Comparison of ENCODE assay signal across 2 cellular contexts in genomic region chr5:133241179-133241728, GRCh38.
TF ChIP-seq lines count a peak whose summit lies in the region.

No MANE protein-coding gene starts in this region.

TF ChIP-seq in HCT116, 20 proteins besides CTCF, POLR2A, EP300 and RAD21 (continued from another document):
- TF ChIP-seq, protein P1, sequence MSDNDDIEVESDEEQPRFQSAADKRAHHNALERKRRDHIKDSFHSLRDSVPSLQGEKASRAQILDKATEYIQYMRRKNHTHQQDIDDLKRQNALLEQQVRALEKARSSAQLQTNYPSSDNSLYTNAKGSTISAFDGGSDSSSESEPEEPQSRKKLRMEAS (IDR thresholded peaks at IDR 0.05): no peak
- TF ChIP-seq ZNF274 (IDR thresholded peaks at IDR 0.05; ENCODE audit: low read depth, low read length) (no peak), ZFX (IDR thresholded peaks at IDR 0.05) (no peak), ATF3 (IDR thresholded peaks at IDR 0.05) (no peak), FOSL1 (IDR thresholded peaks at IDR 0.05; ENCODE audit: low read depth) (no peak), EGR1 (IDR thresholded peaks at IDR 0.05; ENCODE audit: low read depth) (no peak), JUND (IDR thresholded peaks at IDR 0.05) (no peak), CEBPB (IDR thresholded peaks at IDR 0.05; ENCODE audit: low read depth) (no peak)
- TF ChIP-seq, protein P2, sequence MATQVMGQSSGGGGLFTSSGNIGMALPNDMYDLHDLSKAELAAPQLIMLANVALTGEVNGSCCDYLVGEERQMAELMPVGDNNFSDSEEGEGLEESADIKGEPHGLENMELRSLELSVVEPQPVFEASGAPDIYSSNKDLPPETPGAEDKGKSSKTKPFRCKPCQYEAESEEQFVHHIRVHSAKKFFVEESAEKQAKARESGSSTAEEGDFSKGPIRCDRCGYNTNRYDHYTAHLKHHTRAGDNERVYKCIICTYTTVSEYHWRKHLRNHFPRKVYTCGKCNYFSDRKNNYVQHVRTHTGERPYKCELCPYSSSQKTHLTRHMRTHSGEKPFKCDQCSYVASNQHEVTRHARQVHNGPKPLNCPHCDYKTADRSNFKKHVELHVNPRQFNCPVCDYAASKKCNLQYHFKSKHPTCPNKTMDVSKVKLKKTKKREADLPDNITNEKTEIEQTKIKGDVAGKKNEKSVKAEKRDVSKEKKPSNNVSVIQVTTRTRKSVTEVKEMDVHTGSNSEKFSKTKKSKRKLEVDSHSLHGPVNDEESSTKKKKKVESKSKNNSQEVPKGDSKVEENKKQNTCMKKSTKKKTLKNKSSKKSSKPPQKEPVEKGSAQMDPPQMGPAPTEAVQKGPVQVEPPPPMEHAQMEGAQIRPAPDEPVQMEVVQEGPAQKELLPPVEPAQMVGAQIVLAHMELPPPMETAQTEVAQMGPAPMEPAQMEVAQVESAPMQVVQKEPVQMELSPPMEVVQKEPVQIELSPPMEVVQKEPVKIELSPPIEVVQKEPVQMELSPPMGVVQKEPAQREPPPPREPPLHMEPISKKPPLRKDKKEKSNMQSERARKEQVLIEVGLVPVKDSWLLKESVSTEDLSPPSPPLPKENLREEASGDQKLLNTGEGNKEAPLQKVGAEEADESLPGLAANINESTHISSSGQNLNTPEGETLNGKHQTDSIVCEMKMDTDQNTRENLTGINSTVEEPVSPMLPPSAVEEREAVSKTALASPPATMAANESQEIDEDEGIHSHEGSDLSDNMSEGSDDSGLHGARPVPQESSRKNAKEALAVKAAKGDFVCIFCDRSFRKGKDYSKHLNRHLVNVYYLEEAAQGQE (IDR thresholded peaks at IDR 0.05; ENCODE audit: low read depth): no peak

TF ChIP-seq in K562, 482 proteins besides CTCF, POLR2A, EP300 and RAD21 (continues in another document):
- TF ChIP-seq, protein P3, sequence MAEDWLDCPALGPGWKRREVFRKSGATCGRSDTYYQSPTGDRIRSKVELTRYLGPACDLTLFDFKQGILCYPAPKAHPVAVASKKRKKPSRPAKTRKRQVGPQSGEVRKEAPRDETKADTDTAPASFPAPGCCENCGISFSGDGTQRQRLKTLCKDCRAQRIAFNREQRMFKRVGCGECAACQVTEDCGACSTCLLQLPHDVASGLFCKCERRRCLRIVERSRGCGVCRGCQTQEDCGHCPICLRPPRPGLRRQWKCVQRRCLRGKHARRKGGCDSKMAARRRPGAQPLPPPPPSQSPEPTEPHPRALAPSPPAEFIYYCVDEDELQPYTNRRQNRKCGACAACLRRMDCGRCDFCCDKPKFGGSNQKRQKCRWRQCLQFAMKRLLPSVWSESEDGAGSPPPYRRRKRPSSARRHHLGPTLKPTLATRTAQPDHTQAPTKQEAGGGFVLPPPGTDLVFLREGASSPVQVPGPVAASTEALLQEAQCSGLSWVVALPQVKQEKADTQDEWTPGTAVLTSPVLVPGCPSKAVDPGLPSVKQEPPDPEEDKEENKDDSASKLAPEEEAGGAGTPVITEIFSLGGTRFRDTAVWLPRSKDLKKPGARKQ (CRISPR knock-in tag; IDR thresholded peaks at IDR 0.05): no peak
- TF ChIP-seq ZNF274 (IDR thresholded peaks at IDR 0.05; ENCODE audit: borderline replicate concordance, low read depth, low read length): no peak
- no peak for TF ChIP-seq FOXA3 (CRISPR knock-in tag; conservative IDR thresholded peaks at IDR 0.05 in 1 of 2, IDR thresholded peaks at IDR 0.05 in 1 of 2)
- TF ChIP-seq ZFPM2 (CRISPR knock-in tag; IDR thresholded peaks at IDR 0.05): 0 out of 2 replicates have a peak, but pooled peaks have one; percentile 8
- no peak for TF ChIP-seq SPI1 (IDR thresholded peaks at IDR 0.05; ENCODE audit: borderline replicate concordance, low read depth, low read length)
- no peak for TF ChIP-seq RNF2 (IDR thresholded peaks at IDR 0.05)
- TF ChIP-seq LEF1 (IDR thresholded peaks at IDR 0.05): no peak
- TF ChIP-seq CXXC5 (CRISPR knock-in tag; IDR thresholded peaks at IDR 0.05): 0 out of 2 replicates have a peak, but pooled peaks have one; percentile 7
- TF ChIP-seq ATF7 (IDR thresholded peaks at IDR 0.05): no peak
- TF ChIP-seq ZBTB9 (CRISPR knock-in tag; IDR thresholded peaks at IDR 0.05): no peak
- no peak for TF ChIP-seq HNRNPL (IDR thresholded peaks at IDR 0.05; ENCODE audit: low read depth, low read length)
- no peak for TF ChIP-seq SREBF1 (IDR thresholded peaks at IDR 0.05; ENCODE audit: borderline replicate concordance, low read depth, low read length)
- TF ChIP-seq, protein P4, sequence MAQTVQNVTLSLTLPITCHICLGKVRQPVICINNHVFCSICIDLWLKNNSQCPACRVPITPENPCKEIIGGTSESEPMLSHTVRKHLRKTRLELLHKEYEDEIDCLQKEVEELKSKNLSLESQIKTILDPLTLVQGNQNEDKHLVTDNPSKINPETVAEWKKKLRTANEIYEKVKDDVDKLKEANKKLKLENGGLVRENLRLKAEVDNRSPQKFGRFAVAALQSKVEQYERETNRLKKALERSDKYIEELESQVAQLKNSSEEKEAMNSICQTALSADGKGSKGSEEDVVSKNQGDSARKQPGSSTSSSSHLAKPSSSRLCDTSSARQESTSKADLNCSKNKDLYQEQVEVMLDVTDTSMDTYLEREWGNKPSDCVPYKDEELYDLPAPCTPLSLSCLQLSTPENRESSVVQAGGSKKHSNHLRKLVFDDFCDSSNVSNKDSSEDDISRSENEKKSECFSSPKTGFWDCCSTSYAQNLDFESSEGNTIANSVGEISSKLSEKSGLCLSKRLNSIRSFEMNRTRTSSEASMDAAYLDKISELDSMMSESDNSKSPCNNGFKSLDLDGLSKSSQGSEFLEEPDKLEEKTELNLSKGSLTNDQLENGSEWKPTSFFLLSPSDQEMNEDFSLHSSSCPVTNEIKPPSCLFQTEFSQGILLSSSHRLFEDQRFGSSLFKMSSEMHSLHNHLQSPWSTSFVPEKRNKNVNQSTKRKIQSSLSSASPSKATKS (CRISPR knock-in tag; IDR thresholded peaks at IDR 0.05): no peak
- TF ChIP-seq ZNF639 (CRISPR knock-in tag; conservative IDR thresholded peaks at IDR 0.05 in 1 of 2, IDR thresholded peaks at IDR 0.05 in 1 of 2): no peak
- TF ChIP-seq MLX (CRISPR knock-in tag; conservative IDR thresholded peaks at IDR 0.05): no peak
- TF ChIP-seq, protein P5, sequence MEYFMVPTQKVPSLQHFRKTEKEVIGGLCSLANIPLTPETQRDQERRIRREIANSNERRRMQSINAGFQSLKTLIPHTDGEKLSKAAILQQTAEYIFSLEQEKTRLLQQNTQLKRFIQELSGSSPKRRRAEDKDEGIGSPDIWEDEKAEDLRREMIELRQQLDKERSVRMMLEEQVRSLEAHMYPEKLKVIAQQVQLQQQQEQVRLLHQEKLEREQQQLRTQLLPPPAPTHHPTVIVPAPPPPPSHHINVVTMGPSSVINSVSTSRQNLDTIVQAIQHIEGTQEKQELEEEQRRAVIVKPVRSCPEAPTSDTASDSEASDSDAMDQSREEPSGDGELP (CRISPR knock-in tag; IDR thresholded peaks at IDR 0.05; ENCODE audit: borderline replicate concordance): no peak
- TF ChIP-seq TRIM24 (IDR thresholded peaks at IDR 0.05): no peak
- TF ChIP-seq TAF7 (tag; IDR thresholded peaks at IDR 0.05): no peak
- no peak for TF ChIP-seq NFE2 (IDR thresholded peaks at IDR 0.05; ENCODE audit: low read depth)
- TF ChIP-seq MYBL2 (IDR thresholded peaks at IDR 0.05; ENCODE audit: low read depth): no peak
- no peak for TF ChIP-seq MYBL2 (CRISPR knock-in tag; IDR thresholded peaks at IDR 0.05; ENCODE audit: borderline replicate concordance)
- TF ChIP-seq, protein P6, sequence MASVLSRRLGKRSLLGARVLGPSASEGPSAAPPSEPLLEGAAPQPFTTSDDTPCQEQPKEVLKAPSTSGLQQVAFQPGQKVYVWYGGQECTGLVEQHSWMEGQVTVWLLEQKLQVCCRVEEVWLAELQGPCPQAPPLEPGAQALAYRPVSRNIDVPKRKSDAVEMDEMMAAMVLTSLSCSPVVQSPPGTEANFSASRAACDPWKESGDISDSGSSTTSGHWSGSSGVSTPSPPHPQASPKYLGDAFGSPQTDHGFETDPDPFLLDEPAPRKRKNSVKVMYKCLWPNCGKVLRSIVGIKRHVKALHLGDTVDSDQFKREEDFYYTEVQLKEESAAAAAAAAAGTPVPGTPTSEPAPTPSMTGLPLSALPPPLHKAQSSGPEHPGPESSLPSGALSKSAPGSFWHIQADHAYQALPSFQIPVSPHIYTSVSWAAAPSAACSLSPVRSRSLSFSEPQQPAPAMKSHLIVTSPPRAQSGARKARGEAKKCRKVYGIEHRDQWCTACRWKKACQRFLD (CRISPR knock-in tag; IDR thresholded peaks at IDR 0.05): peak; percentile 29; the same call in 1 of the 2 replicates
- no peak for TF ChIP-seq ZNF583 (CRISPR knock-in tag; IDR thresholded peaks at IDR 0.05)
- no peak for TF ChIP-seq ZNF57 (CRISPR knock-in tag; IDR thresholded peaks at IDR 0.05)
